ENCODE assay signal across 1 cellular context in genomic region chr6:48474764-48475674, GRCh38.
TF ChIP-seq lines count a peak whose summit lies in the region.

No MANE protein-coding gene starts in this region.

TF ChIP-seq in IMR-90, 13 proteins besides CTCF, POLR2A, EP300 and RAD21 (continued from another document):
- no peak for TF ChIP-seq ELK1 (IDR thresholded peaks at IDR 0.05; ENCODE audit: borderline replicate concordance, low read depth, low read length)
- no peak for TF ChIP-seq CEBPB (IDR thresholded peaks at IDR 0.05; ENCODE audit: low read depth, low read length)
- no peak for TF ChIP-seq MAFK (IDR thresholded peaks at IDR 0.05; ENCODE audit: low read depth, low read length)
- no peak for TF ChIP-seq RFX5 (IDR thresholded peaks at IDR 0.05; ENCODE audit: low read depth, low read length)
- no peak for TF ChIP-seq CHD1 (IDR thresholded peaks at IDR 0.05; ENCODE audit: low read depth, low read length)
- TF ChIP-seq SMC3 (IDR thresholded peaks at IDR 0.05; ENCODE audit: low read depth, low read length), result no peak
- no peak for TF ChIP-seq MAZ (IDR thresholded peaks at IDR 0.05; ENCODE audit: borderline replicate concordance, low read depth, low read length)
- TF ChIP-seq RCOR1 (IDR thresholded peaks at IDR 0.05; ENCODE audit: insufficient replicate concordance, low read length), result no peak
- TF ChIP-seq FOS (IDR thresholded peaks at IDR 0.05; ENCODE audit: low read depth, low read length), result no peak
TF ChIP-seq in IMR-90: peak in this region for 0.
